ENCODE assay signal across 8 cellular contexts in the genomic region with DNA sequence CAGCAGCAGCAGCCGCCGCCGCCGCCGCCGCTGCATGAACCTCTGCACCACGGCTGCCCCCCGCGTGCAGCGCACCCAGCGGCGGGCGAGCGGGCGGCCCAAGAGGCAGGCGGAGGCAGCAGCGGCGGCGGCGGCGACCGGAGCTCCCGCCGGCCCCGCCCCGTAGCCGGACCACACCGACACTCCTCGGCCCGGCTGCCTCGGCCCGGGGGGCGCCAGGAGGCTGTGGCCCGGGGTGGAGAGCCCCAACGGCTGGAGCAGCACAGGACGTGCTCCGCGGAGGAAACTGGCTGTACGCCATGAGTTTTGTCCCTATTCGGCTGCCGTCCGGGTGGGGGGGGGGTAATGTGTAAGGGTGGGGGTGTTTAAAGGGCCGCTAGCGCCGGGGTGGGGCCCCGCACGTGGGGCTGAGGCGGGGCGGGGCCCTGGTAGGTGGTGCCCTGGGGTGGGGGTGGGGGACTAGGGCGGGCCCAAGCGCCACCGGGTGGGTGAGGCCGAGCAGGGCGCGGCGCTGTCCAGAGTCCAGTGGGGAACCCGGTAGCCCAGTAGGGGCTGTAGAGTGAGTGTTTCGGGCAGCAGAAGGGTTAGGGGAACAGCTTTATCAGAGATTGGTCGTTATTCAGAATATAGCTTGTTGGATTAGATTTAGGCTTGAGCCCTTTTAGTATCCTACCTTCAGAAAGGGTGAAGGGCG. TPM values are rescaled to one million over a fixed set of nuclear protein-coding genes. Genes with fewer than 3 reads are reported as not detected.
DNase-seq lines count a peak whose midpoint lies in the region; ATAC-seq and TF ChIP-seq lines count a peak whose summit lies in the region.

A gene with protein sequence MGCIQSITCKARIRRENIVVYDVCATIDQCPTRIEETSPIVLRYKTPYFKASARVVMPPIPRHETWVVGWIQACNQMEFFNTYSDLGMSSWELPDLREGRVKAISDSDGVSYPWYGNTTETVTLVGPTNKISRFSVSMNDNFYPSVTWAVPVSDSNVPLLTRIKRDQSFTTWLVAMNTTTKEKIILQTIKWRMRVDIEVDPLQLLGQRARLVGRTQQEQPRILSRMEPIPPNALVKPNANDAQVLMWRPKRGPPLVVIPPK (minus strand): TSS at position 301 of the 694 bp plus-strand sequence. CDS start 753 bp downstream, outside the sequence.

- H3K4me1 ChIP-seq in BE2C, result no peaks in the 10 kb centered on the region
- H3K4me1 ChIP-seq in esophagus muscularis mucosa, result peaks cover 15 to 34% (median 27%) of the 10 kb centered on the region in 4 donors
- H3K4me1 ChIP-seq in muscle layer of colon (ENCODE audit: insufficient read depth, low read length), result peaks cover 10% of the 10 kb centered on the region

- TF ChIP-seq POLR2A in esophagus muscularis mucosa (IDR thresholded peaks at IDR 0.05; ENCODE audit: low read depth), result no peak

- H3K27ac ChIP-seq in esophagus muscularis mucosa (replicated peaks in 1 of 4), result peak within 1 kb of the TSS; percentile 62 to 81 (median 69)
- no peak within 1 kb of the TSS for H3K27ac ChIP-seq in muscle layer of colon (ENCODE audit: low read depth, low read length)

- peak; percentile 15; the same call in 1 of the 2 replicates for TF ChIP-seq CTCF in BE2C (IDR thresholded peaks at IDR 0.05; ENCODE audit: low read depth, low read length)
- TF ChIP-seq CTCF in esophagus muscularis mucosa (IDR thresholded peaks at IDR 0.05), result peak in 1 of 3 experiments; percentile 22

- H3K27me3 ChIP-seq in BE2C (peaks cover 31% of the 10 kb centered on the region), esophagus muscularis mucosa (no peaks in the 10 kb centered on the region), muscle layer of colon (ENCODE audit: control insufficient read depth in 1 of 2, insufficient read depth in 2 of 2, low read length in 2 of 2) (no peaks in the 10 kb centered on the region)

- ATAC-seq in GM19043 (IDR thresholded peaks at IDR 0.05; ENCODE audit: low read depth, unreplicated experiment) (peak; percentile 36), HG03280 (IDR thresholded peaks at IDR 0.05; ENCODE audit: unreplicated experiment) (peak; percentile 44)

- H3K9me3 ChIP-seq in BE2C (no peaks in the 10 kb centered on the region), esophagus muscularis mucosa (no peaks in the 10 kb centered on the region), muscle layer of colon (ENCODE audit: low read length) (no peaks in the 10 kb centered on the region)

- DNase-seq in BE2C (peak; percentile 80), NOMO-1 treated with DMSO at 0.1 percent for 48 hours (lab: John Stamatoyannopoulos, UW; ENCODE audit: unreplicated experiment) (peak; percentile 18), activated T-cell treated with anti-CD3 and anti-CD28 coated beads for 48 hours (ENCODE audit: low read depth) (peak; percentile 53), esophagus muscularis mucosa (ENCODE audit: extremely low spot score) (peak; percentile 94)
- peak in 5 of 6 experiments; percentile 8 to 34 (median 13) for DNase-seq in stimulated activated naive CD4-positive, alpha-beta T cell (lab: John Stamatoyannopoulos, UW)

- intact Hi-C loops in esophagus muscularis mucosa (cut with DNase I), result loop anchor here (10.0 kb wide), 1 partner anchor 242 kb away; no protein-coding TSS in a partner anchor

- TF ChIP-seq EP300 in esophagus muscularis mucosa (IDR thresholded peaks at IDR 0.05), result no peak

- no peaks in the 10 kb centered on the region for H3K36me3 ChIP-seq in BE2C
- no peaks in the 10 kb centered on the region for H3K36me3 ChIP-seq in esophagus muscularis mucosa
- H3K36me3 ChIP-seq in muscle layer of colon (ENCODE audit: insufficient read depth, low read length), result no peaks in the 10 kb centered on the region

- 3% methylated on average over 7 of the region's 60 CpGs for WGBS in esophagus muscularis mucosa

- H3K4me3 ChIP-seq in BE2C (ENCODE audit: low read depth, low read length), result peak within 1 kb of the TSS; percentile 67
- H3K4me3 ChIP-seq in esophagus muscularis mucosa, result peak within 1 kb of the TSS; percentile 73 to 88 (median 82)
- peak within 1 kb of the TSS; percentile 55 to 72 for H3K4me3 ChIP-seq in muscle layer of colon (ENCODE audit: low read depth in 1 of 2, low read length in 2 of 2)

- peak within 1 kb of the TSS; percentile 57 for H3K9ac ChIP-seq in muscle layer of colon (ENCODE audit: low read length)

RNA-seq across cellular contexts. Expression of the gene that starts here (rescaled TPM):
- 9.1 TPM for polyA plus RNA-seq in BE2C (2012; ENCODE audit: insufficient read depth, insufficient read length, low read depth)
- 1 to 10 TPM in 3 of 4 donors, under 1 TPM in 1; 0.50 to 2.0 (median 1.3) TPM for total RNA-seq in esophagus muscularis mucosa

Comparison
In these comparisons a context has a peak if more than half of its experiments do, and no peak if none do; other contexts are left out.
1. DNase-seq: peak in every context shown above with its lines; median percentile 94 in esophagus muscularis mucosa; 80 in BE2C; 53 in activated T-cell treated with anti-CD3 and anti-CD28 coated beads for 48 hours; 18 in NOMO-1 treated with DMSO at 0.1 percent for 48 hours; 13 in stimulated activated naive CD4-positive, alpha-beta T cell.